11 cellular contexts compared by ENCODE assay signal in the genomic region with DNA sequence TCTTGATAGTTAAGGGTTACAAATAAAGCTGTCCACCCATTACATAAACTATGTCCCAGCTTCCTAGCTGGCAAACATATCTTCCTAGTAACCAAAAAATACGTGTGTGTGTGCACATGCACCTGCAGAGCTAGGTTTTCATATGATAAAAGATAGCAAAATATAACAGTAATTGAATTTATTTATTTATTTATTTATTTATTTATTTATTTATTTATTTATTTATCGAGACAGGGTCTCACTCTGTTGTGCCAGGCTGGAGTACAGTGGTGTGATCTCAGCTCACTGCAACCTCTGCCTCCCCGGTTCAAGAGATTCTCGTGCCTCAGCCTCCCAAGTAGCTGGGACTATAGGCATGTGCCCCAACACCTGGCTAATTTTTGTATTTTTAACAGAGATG. TPM values are rescaled to one million over a fixed set of nuclear protein-coding genes. Genes with fewer than 3 reads are reported as not detected.
"Had no signal": no experiment of that assay in that cellular context is flagged by ENCODE, and none has a peak within 500 bp of the region (broad histone marks: within the 10 kb centered on the region; RNA-seq: fewer than 3 reads in every experiment).

No MANE protein-coding gene starts in this region.

RNA-seq across cellular contexts. Expression of a gene that starts 19.1 kb away (rescaled TPM):
- total RNA-seq: activated B cell treated with CpG ODN at 0.5 μM for 24 hours; activated CD4-positive, alpha-beta memory T cell treated with anti-CD3 and anti-CD28 coated beads for 36 hours; activated CD4-positive, alpha-beta T cell treated with anti-CD3 and anti-CD28 coated beads, Interleukin-2, amount 10 ng/mL, durations not matched to agents 24 days and 14 days; activated CD8-positive, alpha-beta memory T cell treated with anti-CD3 and anti-CD28 coated beads for 36 hours; activated CD8-positive, alpha-beta T cell treated with anti-CD3 and anti-CD28 coated beads for 36 hours; activated naive CD4-positive, alpha-beta T cell treated with anti-CD3 and anti-CD28 coated beads for 36 hours; activated naive CD4-positive, alpha-beta T cell treated with anti-CD3 and anti-CD28 coated beads, Interleukin-2, amount 50 U/mL, for 72 hours; activated naive CD8-positive, alpha-beta T cell treated with anti-CD3 and anti-CD28 coated beads for 36 hours; activated T-cell treated with anti-CD3 and anti-CD28 coated beads, Interleukin-2, amount 50 U/mL, for 72 hours; activated T-helper 1 cell treated with anti-CD3 and anti-CD28 coated beads, Interleukin-12 subunit alpha, Interleukin-12 subunit beta, Interleukin-2, Interleukin-4 antibody, amounts not matched to agents 30 ng/mL and 10 ng/mL and 1 ng/mL, durations not matched to agents 14 hours and 24 hours and 36 hours; activated T-helper 17 cell treated with anti-CD3 and anti-CD28 coated beads, Interleukin-2, amount 50 U/mL, for 72 hours had no signal
